ENCODE assay signal across 8 cellular contexts in the genomic region with DNA sequence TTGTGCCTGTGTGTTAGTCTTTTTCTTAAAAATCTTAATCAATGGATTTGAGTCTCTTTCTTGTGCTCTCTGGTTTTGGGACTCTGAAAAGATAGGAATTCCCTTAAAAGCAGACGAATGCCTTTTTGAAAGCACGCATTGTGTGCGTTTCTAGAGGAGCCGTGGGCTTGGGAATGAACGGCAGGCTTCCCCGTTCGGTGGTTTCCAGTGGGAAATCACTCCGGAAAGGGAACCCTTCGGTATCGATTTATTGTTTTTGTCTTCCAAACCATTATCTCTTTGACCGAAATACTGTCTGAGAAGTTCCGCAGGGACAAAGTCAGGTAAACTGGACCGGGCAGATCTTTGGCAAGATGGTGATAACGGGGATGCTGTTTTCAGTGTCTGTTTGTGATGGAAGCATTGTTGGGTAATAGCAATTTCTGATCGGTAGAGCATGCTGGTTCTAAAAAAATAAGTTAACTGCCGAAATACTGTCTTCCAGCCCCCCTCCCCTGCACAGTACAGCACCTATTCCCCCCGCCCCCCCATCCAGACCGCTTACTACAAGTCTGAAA. TPM values are rescaled to one million over a fixed set of nuclear protein-coding genes. Genes with fewer than 3 reads are reported as not detected.
A peak's percentile ranks its signal among the peaks of the same experiment; 100 is the strongest.
DNase-seq lines count a peak whose midpoint lies in the region; ATAC-seq lines count a peak whose summit lies in the region.

No MANE protein-coding gene starts in this region.

- intact Hi-C loops in activated CD4-positive, alpha-beta memory T cell treated with anti-CD3 and anti-CD28 coated beads for 36 hours (cut with micrococcal nuclease): loop anchor here (5.0 kb wide), 4 partner anchors 116 to 531 kb away; no protein-coding TSS in a partner anchor

- POLR2A ChIA-PET in activated CD4-positive, alpha-beta memory T cell treated with anti-CD3 and anti-CD28 coated beads for 36 hours (lab: Charles Lee): interaction anchor here (1.2 to 2.9 kb wide), 3 partner anchors 49 to 206 kb away, joined by 3 to 15 read pairs (median 4); no protein-coding TSS in a partner anchor

- H3K27me3 Mint-ChIP-seq in activated T-cell treated with anti-CD3 and anti-CD28 coated beads, Interleukin-2, amount 50 U/mL, for 72 hours (ENCODE audit: low read depth): peaks cover 22% of the 10 kb centered on the region
- peaks cover 27% of the 10 kb centered on the region for H3K27me3 Mint-ChIP-seq in activated CD4-positive, alpha-beta memory T cell treated with anti-CD3 and anti-CD28 coated beads for 36 hours
- H3K27me3 Mint-ChIP-seq in stimulated activated naive CD8-positive, alpha-beta T cell treated with anti-CD3 and anti-CD28 coated beads, Interleukin-15, Interleukin-2, amounts not matched to agents 100 ng/mL and 50 ng/mL, for 24 hours: peaks cover 12% of the 10 kb centered on the region

- ATAC-seq in activated T-cell treated with anti-CD3 and anti-CD28 coated beads, Interleukin-2, amount 50 U/mL, for 72 hours (replicated peaks in 1 of 2): no peak
- ATAC-seq in HG02870 (IDR thresholded peaks at IDR 0.05; ENCODE audit: unreplicated experiment): no peak

- no peak overlapping the region for H3K4me3 Mint-ChIP-seq in activated T-cell treated with anti-CD3 and anti-CD28 coated beads, Interleukin-2, amount 50 U/mL, for 72 hours
- H3K4me3 Mint-ChIP-seq in activated CD4-positive, alpha-beta memory T cell treated with anti-CD3 and anti-CD28 coated beads for 36 hours: no peak overlapping the region
- H3K4me3 Mint-ChIP-seq in stimulated activated naive CD8-positive, alpha-beta T cell treated with anti-CD3 and anti-CD28 coated beads, Interleukin-15, Interleukin-2, amounts not matched to agents 100 ng/mL and 50 ng/mL, for 24 hours: no peak overlapping the region

- peak overlapping the region; percentile 60 for H3K4me3 ChIP-seq in iPS-15b (ENCODE audit: low read depth, low read length)

- peaks cover 13% of the 10 kb centered on the region for H3K4me1 ChIP-seq in iPS-15b (ENCODE audit: control insufficient read depth, insufficient read depth, low read length)

- CTCF ChIA-PET in activated CD4-positive, alpha-beta memory T cell treated with anti-CD3 and anti-CD28 coated beads for 36 hours (lab: Charles Lee): interaction anchor here (0.7 to 1.9 kb wide), 5 partner anchors 22 to 246 kb away, joined by 3 to 4 read pairs (median 3); no protein-coding TSS in a partner anchor

- no peaks in the 10 kb centered on the region for H3K36me3 Mint-ChIP-seq in activated T-cell treated with anti-CD3 and anti-CD28 coated beads, Interleukin-2, amount 50 U/mL, for 72 hours (ENCODE audit: insufficient read depth in 2 of 2)
- no peaks in the 10 kb centered on the region for H3K36me3 Mint-ChIP-seq in activated CD4-positive, alpha-beta memory T cell treated with anti-CD3 and anti-CD28 coated beads for 36 hours
- no peaks in the 10 kb centered on the region for H3K36me3 Mint-ChIP-seq in stimulated activated naive CD8-positive, alpha-beta T cell treated with anti-CD3 and anti-CD28 coated beads, Interleukin-15, Interleukin-2, amounts not matched to agents 100 ng/mL and 50 ng/mL, for 24 hours (ENCODE audit: low read depth)

- H3K27me3 ChIP-seq in iPS-15b (ENCODE audit: control insufficient read depth, insufficient read depth, low read length): peaks cover 21% of the 10 kb centered on the region

- H3K9me3 Mint-ChIP-seq in activated T-cell treated with anti-CD3 and anti-CD28 coated beads, Interleukin-2, amount 50 U/mL, for 72 hours: no peaks in the 10 kb centered on the region
- H3K9me3 Mint-ChIP-seq in activated CD4-positive, alpha-beta memory T cell treated with anti-CD3 and anti-CD28 coated beads for 36 hours: no peaks in the 10 kb centered on the region
- no peaks in the 10 kb centered on the region for H3K9me3 Mint-ChIP-seq in stimulated activated naive CD8-positive, alpha-beta T cell treated with anti-CD3 and anti-CD28 coated beads, Interleukin-15, Interleukin-2, amounts not matched to agents 100 ng/mL and 50 ng/mL, for 24 hours

- H3K9me3 ChIP-seq in iPS-15b (ENCODE audit: control insufficient read depth, insufficient read depth, low read length): no peaks in the 10 kb centered on the region

- DNase-seq in activated T-cell treated with anti-CD3 and anti-CD28 coated beads, Interleukin-2, amount 50 U/mL, for 72 hours: no peak
- no peak for DNase-seq in activated T-cell treated with anti-CD3 and anti-CD28 coated beads, Interleukin-2, amount 50 U/mL, for 1 hour
- no peak for DNase-seq in activated CD4-positive, alpha-beta memory T cell treated with anti-CD3 and anti-CD28 coated beads for 36 hours
- DNase-seq in epidermal melanocyte (ENCODE audit: insufficient read length, low spot score) (no peak), ecto neural progenitor cell (ENCODE audit: low spot score) (no peak)

- H3K27ac Mint-ChIP-seq in activated T-cell treated with anti-CD3 and anti-CD28 coated beads, Interleukin-2, amount 50 U/mL, for 72 hours: peak overlapping the region; percentile 10
- H3K27ac Mint-ChIP-seq in activated CD4-positive, alpha-beta memory T cell treated with anti-CD3 and anti-CD28 coated beads for 36 hours: peak overlapping the region; percentile 4
- peak overlapping the region; percentile 63 for H3K27ac Mint-ChIP-seq in stimulated activated naive CD8-positive, alpha-beta T cell treated with anti-CD3 and anti-CD28 coated beads, Interleukin-15, Interleukin-2, amounts not matched to agents 100 ng/mL and 50 ng/mL, for 24 hours

- no peaks in the 10 kb centered on the region for H3K36me3 ChIP-seq in iPS-15b (ENCODE audit: control insufficient read depth, insufficient read depth, low read length)

- peaks cover 9% of the 10 kb centered on the region for H3K4me1 Mint-ChIP-seq in activated T-cell treated with anti-CD3 and anti-CD28 coated beads, Interleukin-2, amount 50 U/mL, for 72 hours (ENCODE audit: low read depth)
- H3K4me1 Mint-ChIP-seq in activated CD4-positive, alpha-beta memory T cell treated with anti-CD3 and anti-CD28 coated beads for 36 hours (ENCODE audit: low read depth): peaks cover 9% of the 10 kb centered on the region
- peaks cover 8% of the 10 kb centered on the region for H3K4me1 Mint-ChIP-seq in stimulated activated naive CD8-positive, alpha-beta T cell treated with anti-CD3 and anti-CD28 coated beads, Interleukin-15, Interleukin-2, amounts not matched to agents 100 ng/mL and 50 ng/mL, for 24 hours (ENCODE audit: low read depth)

- no peak overlapping the region for H3K9ac ChIP-seq in iPS-15b (ENCODE audit: low read depth, low read length)

RNA-seq across cellular contexts. Expression of a gene that starts 0.4 kb away (rescaled TPM):
- total RNA-seq in activated T-cell treated with anti-CD3 and anti-CD28 coated beads, Interleukin-2, amount 50 U/mL, for 72 hours: 10 to 100 TPM in 1 of 2 donors, 1 to 10 TPM in 1; 3.8 to 13.8 TPM
- total RNA-seq in activated CD4-positive, alpha-beta memory T cell treated with anti-CD3 and anti-CD28 coated beads for 36 hours: 1 to 10 TPM; 6.4 to 6.7 TPM

Comparison
In these comparisons a context has a peak if more than half of its experiments do, and no peak if none do; other contexts are left out.
1. H3K27ac Mint-ChIP-seq: peak in every context shown above with its lines; median percentile 63 in stimulated activated naive CD8-positive, alpha-beta T cell treated with anti-CD3 and anti-CD28 coated beads, Interleukin-15, Interleukin-2, amounts not matched to agents 100 ng/mL and 50 ng/mL, for 24 hours; 10 in activated T-cell treated with anti-CD3 and anti-CD28 coated beads, Interleukin-2, amount 50 U/mL, for 72 hours; 4 in activated CD4-positive, alpha-beta memory T cell treated with anti-CD3 and anti-CD28 coated beads for 36 hours.